36 cellular contexts compared by ENCODE assay signal in genomic region chr20:16362642-16363041, GRCh38.
"Had no signal": no experiment of that assay in that cellular context is flagged by ENCODE, and none has a peak within 500 bp of the region (broad histone marks: within the 10 kb centered on the region; RNA-seq: fewer than 3 reads in every experiment).

No MANE protein-coding gene starts in this region.

- DNase-seq: activated B cell treated with CpG ODN at 0.5 μM for 24 hours; activated CD4-positive, alpha-beta memory T cell treated with anti-CD3 and anti-CD28 coated beads for 36 hours; activated CD4-positive, alpha-beta T cell treated with anti-CD3 and anti-CD28 coated beads for 4 hours; activated CD4-positive, alpha-beta T cell treated with anti-CD3 and anti-CD28 coated beads, Interleukin-2, amount 10 ng/mL, durations not matched to agents 24 days and 14 days; activated CD4-positive, alpha-beta T cell treated with anti-CD3 and anti-CD28 coated beads, Interleukin-2, amount 50 U/mL, for 1 hour; activated CD4-positive, alpha-beta T cell treated with anti-CD3 and anti-CD28 coated beads, Interleukin-2, amount 50 U/mL, for 4 hours; activated CD4-positive, CD25-positive, alpha-beta regulatory T cell treated with anti-CD3 and anti-CD28 coated beads, Interleukin-2, amount 50 U/mL, for 72 hours; activated CD8-positive, alpha-beta memory T cell treated with anti-CD3 and anti-CD28 coated beads, Interleukin-2, amount 50 U/mL, for 4 hours; activated CD8-positive, alpha-beta T cell treated with anti-CD3 and anti-CD28 coated beads for 36 hours; activated effector memory CD4-positive, alpha-beta T cell treated with anti-CD3 and anti-CD28 coated beads, Interleukin-2, amount 50 U/mL, for 16 hours; activated gamma-delta T cell treated with Interleukin-2 at 50 U/mL for 16 hours; activated naive CD4-positive, alpha-beta T cell; activated naive CD4-positive, alpha-beta T cell treated with anti-CD3 and anti-CD28 coated beads for 36 hours; activated naive CD4-positive, alpha-beta T cell treated with anti-CD3 and anti-CD28 coated beads, Interleukin-2, amount 50 U/mL, for 16 hours; activated naive CD8-positive, alpha-beta T cell treated with anti-CD3 and anti-CD28 coated beads for 36 hours; activated T-cell treated with anti-CD3 and anti-CD28 coated beads for 4 hours; activated T-cell treated with anti-CD3 and anti-CD28 coated beads, Interleukin-2, amount 50 U/mL, for 1 hour; activated T-cell treated with anti-CD3 and anti-CD28 coated beads, Interleukin-2, amount 50 U/mL, for 4 hours; activated T-cell treated with anti-CD3 and anti-CD28 coated beads, Interleukin-2, amount 50 U/mL, for 72 hours; adrenal gland; anterior cingulate cortex; caudate nucleus; cerebellar nuclear complex; T-helper 1 cell; T-helper 2 cell; T-helper 9 cell had no signal

- H3K4me3 Mint-ChIP-seq: activated B cell treated with CpG ODN at 0.5 μM for 24 hours; activated CD4-positive, alpha-beta memory T cell treated with anti-CD3 and anti-CD28 coated beads for 36 hours; activated CD4-positive, alpha-beta T cell treated with anti-CD3 and anti-CD28 coated beads, Interleukin-2, amount 10 ng/mL, durations not matched to agents 24 days and 14 days; activated CD8-positive, alpha-beta T cell treated with anti-CD3 and anti-CD28 coated beads for 36 hours; activated naive CD4-positive, alpha-beta T cell treated with anti-CD3 and anti-CD28 coated beads for 36 hours; activated naive CD8-positive, alpha-beta T cell treated with anti-CD3 and anti-CD28 coated beads for 36 hours; activated T-cell treated with anti-CD3 and anti-CD28 coated beads, Interleukin-2, amount 50 U/mL, for 4 hours; activated T-cell treated with anti-CD3 and anti-CD28 coated beads, Interleukin-2, amount 50 U/mL, for 72 hours; activated T-helper 1 cell treated with anti-CD3 and anti-CD28 coated beads, Interleukin-12 subunit alpha, Interleukin-12 subunit beta, Interleukin-2, Interleukin-4 antibody, amounts not matched to agents 30 ng/mL and 10 ng/mL and 1 ng/mL, durations not matched to agents 14 hours and 24 hours and 36 hours; activated T-helper 17 cell treated with anti-CD3 and anti-CD28 coated beads, Interleukin-2, amount 50 U/mL, for 72 hours; brain; central memory CD8-positive, alpha-beta T cell; T-helper 1 cell treated with Interleukin-12 subunit alpha and Interleukin-12 subunit beta and Interleukin-4 antibody, amounts not matched to agents 30 μg/mL and 1 μg/mL, for 36 hours; T-helper 2 cell treated with Interferon-gamma antibody and Interleukin-4, amounts not matched to agents 5 μg/mL and 100 μg/mL, for 36 hours had no signal

- H3K9me3 ChIP-seq: adrenal gland, ascending aorta had no signal

- H3K27me3 ChIP-seq: adrenal gland, ascending aorta, cardiac muscle cell had no signal

- H3K27ac ChIP-seq: adrenal gland, ascending aorta, cardiac muscle cell, VCaP had no signal

- H3K4me1 ChIP-seq: adrenal gland, ascending aorta had no signal

- H3K9me3 Mint-ChIP-seq: activated B cell treated with CpG ODN at 0.5 μM for 24 hours; activated CD4-positive, alpha-beta memory T cell treated with anti-CD3 and anti-CD28 coated beads for 36 hours; activated CD4-positive, alpha-beta T cell treated with anti-CD3 and anti-CD28 coated beads, Interleukin-2, amount 10 ng/mL, durations not matched to agents 24 days and 14 days; activated CD8-positive, alpha-beta T cell treated with anti-CD3 and anti-CD28 coated beads for 36 hours; activated naive CD4-positive, alpha-beta T cell treated with anti-CD3 and anti-CD28 coated beads for 36 hours; activated naive CD4-positive, alpha-beta T cell treated with anti-CD3 and anti-CD28 coated beads, Interleukin-2, amount 50 U/mL, for 72 hours; activated naive CD8-positive, alpha-beta T cell treated with anti-CD3 and anti-CD28 coated beads for 36 hours; activated T-cell treated with anti-CD3 and anti-CD28 coated beads, Interleukin-2, amount 50 U/mL, for 4 hours; activated T-helper 1 cell treated with anti-CD3 and anti-CD28 coated beads, Interleukin-12 subunit alpha, Interleukin-12 subunit beta, Interleukin-2, Interleukin-4 antibody, amounts not matched to agents 30 ng/mL and 10 ng/mL and 1 ng/mL, durations not matched to agents 14 hours and 24 hours and 36 hours; activated T-helper 17 cell treated with anti-CD3 and anti-CD28 coated beads, Interleukin-2, amount 50 U/mL, for 72 hours; brain; central memory CD8-positive, alpha-beta T cell; T-helper 1 cell treated with Interleukin-12 subunit alpha and Interleukin-12 subunit beta and Interleukin-4 antibody, amounts not matched to agents 30 μg/mL and 1 μg/mL, for 36 hours; T-helper 2 cell treated with Interferon-gamma antibody and Interleukin-4, amounts not matched to agents 5 μg/mL and 100 μg/mL, for 36 hours had no signal

- H3K27me3 Mint-ChIP-seq: activated B cell treated with CpG ODN at 0.5 μM for 24 hours; activated CD4-positive, alpha-beta memory T cell treated with anti-CD3 and anti-CD28 coated beads for 36 hours; activated CD4-positive, alpha-beta T cell treated with anti-CD3 and anti-CD28 coated beads, Interleukin-2, amount 10 ng/mL, durations not matched to agents 24 days and 14 days; activated CD8-positive, alpha-beta T cell treated with anti-CD3 and anti-CD28 coated beads for 36 hours; activated naive CD8-positive, alpha-beta T cell treated with anti-CD3 and anti-CD28 coated beads for 36 hours; activated T-helper 17 cell treated with anti-CD3 and anti-CD28 coated beads, Interleukin-2, amount 50 U/mL, for 72 hours; central memory CD8-positive, alpha-beta T cell had no signal

- H3K4me3 ChIP-seq: adrenal gland, ascending aorta, cardiac muscle cell had no signal

- H3K4me1 Mint-ChIP-seq: activated B cell treated with CpG ODN at 0.5 μM for 24 hours; activated CD4-positive, alpha-beta T cell treated with anti-CD3 and anti-CD28 coated beads, Interleukin-2, amount 10 ng/mL, durations not matched to agents 24 days and 14 days; activated naive CD8-positive, alpha-beta T cell treated with anti-CD3 and anti-CD28 coated beads for 36 hours; activated T-helper 17 cell treated with anti-CD3 and anti-CD28 coated beads, Interleukin-2, amount 50 U/mL, for 72 hours; central memory CD8-positive, alpha-beta T cell had no signal

- H3K27ac Mint-ChIP-seq: activated B cell treated with CpG ODN at 0.5 μM for 24 hours; activated CD4-positive, alpha-beta memory T cell treated with anti-CD3 and anti-CD28 coated beads for 36 hours; activated CD4-positive, alpha-beta T cell treated with anti-CD3 and anti-CD28 coated beads, Interleukin-2, amount 10 ng/mL, durations not matched to agents 24 days and 14 days; activated CD8-positive, alpha-beta T cell treated with anti-CD3 and anti-CD28 coated beads for 36 hours; activated naive CD4-positive, alpha-beta T cell treated with anti-CD3 and anti-CD28 coated beads for 36 hours; activated naive CD4-positive, alpha-beta T cell treated with anti-CD3 and anti-CD28 coated beads, Interleukin-2, amount 50 U/mL, for 72 hours; activated naive CD8-positive, alpha-beta T cell treated with anti-CD3 and anti-CD28 coated beads for 36 hours; activated T-cell treated with anti-CD3 and anti-CD28 coated beads, Interleukin-2, amount 50 U/mL, for 72 hours; activated T-helper 1 cell treated with anti-CD3 and anti-CD28 coated beads, Interleukin-12 subunit alpha, Interleukin-12 subunit beta, Interleukin-2, Interleukin-4 antibody, amounts not matched to agents 30 ng/mL and 10 ng/mL and 1 ng/mL, durations not matched to agents 14 hours and 24 hours and 36 hours; activated T-helper 17 cell treated with anti-CD3 and anti-CD28 coated beads, Interleukin-2, amount 50 U/mL, for 72 hours; T-helper 1 cell treated with Interleukin-12 subunit alpha and Interleukin-12 subunit beta and Interleukin-4 antibody, amounts not matched to agents 30 μg/mL and 1 μg/mL, for 36 hours; T-helper 2 cell treated with Interferon-gamma antibody and Interleukin-4, amounts not matched to agents 5 μg/mL and 100 μg/mL, for 36 hours had no signal

- H3K36me3 ChIP-seq: adrenal gland, ascending aorta, cardiac muscle cell had no signal

- ATAC-seq: activated CD8-positive, alpha-beta T cell treated with anti-CD3 and anti-CD28 coated beads for 36 hours; activated naive CD4-positive, alpha-beta T cell treated with anti-CD3 and anti-CD28 coated beads, Interleukin-2, amount 50 U/mL, for 72 hours; activated T-cell treated with anti-CD3 and anti-CD28 coated beads, Interleukin-2, amount 50 U/mL, for 4 hours; activated T-cell treated with anti-CD3 and anti-CD28 coated beads, Interleukin-2, amount 50 U/mL, for 72 hours; activated T-helper 17 cell treated with anti-CD3 and anti-CD28 coated beads, Interleukin-2, amount 50 U/mL, for 72 hours had no signal
